18 cellular contexts compared by ENCODE assay signal in the genomic region with DNA sequence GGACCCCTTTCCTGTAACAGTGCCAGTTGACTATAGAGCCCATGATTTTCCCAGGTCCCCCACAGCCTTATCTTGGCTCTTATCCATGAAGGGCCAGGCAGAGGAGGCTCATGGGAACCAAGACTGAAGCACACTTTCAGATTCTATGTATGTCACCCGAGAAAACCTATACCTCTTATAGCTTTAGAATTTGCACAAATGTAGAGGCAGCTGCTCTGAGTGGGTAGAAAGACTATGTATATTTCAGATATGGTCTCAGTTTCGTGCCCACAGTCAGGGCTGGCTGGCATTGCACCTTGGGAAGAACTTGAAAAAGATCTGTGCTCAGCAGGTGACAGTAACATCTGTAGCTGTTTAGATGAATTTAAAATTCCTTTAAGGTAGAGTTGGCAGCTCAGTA. TPM values are rescaled to one million over a fixed set of nuclear protein-coding genes. Genes with fewer than 3 reads are reported as not detected.
DNase-seq lines count a peak whose midpoint lies in the region; ATAC-seq, FAIRE-seq and TF ChIP-seq lines count a peak whose summit lies in the region.
"Had no signal": no experiment of that assay in that cellular context is flagged by ENCODE, and none has a peak within 500 bp of the region (broad histone marks: within the 10 kb centered on the region; RNA-seq: fewer than 3 reads in every experiment).

No MANE protein-coding gene starts in this region.

- no peak overlapping the region for H3K4me2 ChIP-seq in astrocyte (ENCODE audit: low read length)

- no peak overlapping the region for H3K4me3 ChIP-seq in astrocyte (ENCODE audit: insufficient read depth, low read depth, low read length)
- H3K4me3 ChIP-seq: esophagus squamous epithelium, heart left ventricle had no signal

- no peak overlapping the region for H2AFZ ChIP-seq in astrocyte (ENCODE audit: low read depth, low read length)

- H3K9ac ChIP-seq in astrocyte (ENCODE audit: low read length) = no peak overlapping the region

- peaks cover 29% of the 10 kb centered on the region for H3K4me1 Mint-ChIP-seq in astrocyte (ENCODE audit: low read depth, unreplicated experiment)

- TF ChIP-seq CTCF in astrocyte (IDR thresholded peaks at IDR 0.05; ENCODE audit: insufficient read depth, low read depth, low read length) = no peak

- H3K9me3 Mint-ChIP-seq in astrocyte (ENCODE audit: unreplicated experiment) = peaks cover 7% of the 10 kb centered on the region

- no peak overlapping the region for H3K4me3 Mint-ChIP-seq in astrocyte (ENCODE audit: unreplicated experiment)

- H4K20me1 ChIP-seq in astrocyte (ENCODE audit: insufficient read depth, low read length) = no peaks in the 10 kb centered on the region

- peak overlapping the region; percentile 44 for H3K27ac ChIP-seq in astrocyte (ENCODE audit: low read depth, low read length)
- H3K27ac ChIP-seq: esophagus squamous epithelium, heart left ventricle had no signal

- ATAC-seq in GM18519 (IDR thresholded peaks at IDR 0.05; ENCODE audit: low FRiP score, unreplicated experiment) (peak; percentile 59), GM21526 (IDR thresholded peaks at IDR 0.05; ENCODE audit: low FRiP score, unreplicated experiment) (peak; percentile 53), HG03045 (IDR thresholded peaks at IDR 0.05; ENCODE audit: unreplicated experiment) (peak; percentile 58), GM19452 (IDR thresholded peaks at IDR 0.05; ENCODE audit: unreplicated experiment) (no peak)
- no peak for ATAC-seq in stimulated activated naive CD8-positive, alpha-beta T cell treated with anti-CD3 and anti-CD28 coated beads, Interleukin-15, Interleukin-2, amounts not matched to agents 100 U/mL and 50 U/mL, for 24 hours
- ATAC-seq: heart left ventricle had no signal

- no peak for FAIRE-seq in astrocyte (lab: Jason Lieb, UNC)
- FAIRE-seq: GM18507 had no signal

- H3K9me3 ChIP-seq in astrocyte (ENCODE audit: insufficient read depth, low read depth, low read length) = no peaks in the 10 kb centered on the region
- H3K9me3 ChIP-seq: esophagus squamous epithelium, heart left ventricle had no signal

- no peaks in the 10 kb centered on the region for H3K79me2 ChIP-seq in astrocyte (ENCODE audit: insufficient read depth, low read length)

- DNase-seq in astrocyte (ENCODE audit: low read depth) = no peak
- DNase-seq in stimulated activated naive CD8-positive, alpha-beta T cell treated with anti-CD3 and anti-CD28 coated beads, Interleukin-15, Interleukin-2, amounts not matched to agents 100 U/mL and 50 U/mL, for 24 hours = no peak
- no peak for DNase-seq in NCI-H1048 (lab: John Stamatoyannopoulos, UW)
- DNase-seq in A172 (ENCODE audit: low spot score) = no peak
- DNase-seq: activated CD4-positive, alpha-beta T cell treated with anti-CD3 and anti-CD28 coated beads for 4 hours; activated naive CD4-positive, alpha-beta T cell treated with anti-CD3 and anti-CD28 coated beads, Interleukin-2, amount 50 U/mL, for 16 hours; esophagus squamous epithelium; GDM1; heart left ventricle; NCI-H187; NCI-H446; retina; T1000 had no signal

- H3K27me3 Mint-ChIP-seq in astrocyte (ENCODE audit: low read depth, unreplicated experiment) = no peaks in the 10 kb centered on the region

- no peaks in the 10 kb centered on the region for H3K4me1 ChIP-seq in astrocyte (ENCODE audit: insufficient read depth, low read length)

- no peaks in the 10 kb centered on the region for H3K36me3 ChIP-seq in astrocyte (ENCODE audit: insufficient read depth, low read length)
- H3K36me3 ChIP-seq: esophagus squamous epithelium, heart left ventricle had no signal

- no peaks in the 10 kb centered on the region for H3K27me3 ChIP-seq in astrocyte (ENCODE audit: insufficient read depth, low read length)
- H3K27me3 ChIP-seq: esophagus squamous epithelium, heart left ventricle had no signal

- peak overlapping the region; percentile 98 for H3K27ac Mint-ChIP-seq in astrocyte (ENCODE audit: unreplicated experiment)

- no peaks in the 10 kb centered on the region for H3K36me3 Mint-ChIP-seq in astrocyte (ENCODE audit: low read depth, unreplicated experiment)

RNA-seq across cellular contexts. Expression of gene LNX1, which starts 8.3 kb away (rescaled TPM):
- 2.5 and 4.4 TPM in 2 replicates for total RNA-seq in astrocyte
- total RNA-seq in A172 (2014; rRNA removed; shearing (Covaris generic)) = 1.2 and 1.9 TPM in 2 replicates

Comparison
In these comparisons a context has a peak if more than half of its experiments do, and no peak if none do; other contexts are left out.
1. ATAC-seq: peak in GM18519 (single experiment), GM21526 (single experiment) and HG03045 (single experiment); none in stimulated activated naive CD8-positive, alpha-beta T cell treated with anti-CD3 and anti-CD28 coated beads, Interleukin-15, Interleukin-2, amounts not matched to agents 100 U/mL and 50 U/mL, for 24 hours (single experiment) and GM19452 (single experiment).